ENCODE assay signal across 17 cellular contexts in genomic region chr3:57752307-57752706, GRCh38. TPM values are rescaled to one million over a fixed set of nuclear protein-coding genes. Genes with fewer than 3 reads are reported as not detected.
DNase-seq lines count a peak whose midpoint lies in the region; ATAC-seq and TF ChIP-seq lines count a peak whose summit lies in the region.
"Had no signal": no experiment of that assay in that cellular context is flagged by ENCODE, and none has a peak within 500 bp of the region (broad histone marks: within the 10 kb centered on the region; RNA-seq: fewer than 3 reads in every experiment).

No MANE protein-coding gene starts in this region.

- DNase-seq in H4 (ENCODE audit: low spot score) (peak; percentile 25), SJSA1 (ENCODE audit: low read depth in 1 of 2, low spot score in 2 of 2) (peak in 1 of 2 experiments; percentile 33), fibroblast of villous mesenchyme (ENCODE audit: low read depth) (peak; percentile 12), renal cortical epithelial cell (ENCODE audit: low read depth) (peak; percentile 93), upper lobe of right lung (no peak), GM20000 (ENCODE audit: low spot score) (no peak), NCI-H524 (lab: John Stamatoyannopoulos, UW) (no peak)
- DNase-seq: activated CD4-positive, CD25-positive, alpha-beta regulatory T cell treated with anti-CD3 and anti-CD28 coated beads, Interleukin-2, amount 50 U/mL, for 72 hours; activated T-cell treated with anti-CD3 and anti-CD28 coated beads, Interleukin-2, amount 50 U/mL, for 48 hours; brain microvascular endothelial cell; GDM1; NCI-H1048; NCI-H510A; stimulated activated CD4-positive, alpha-beta T cell treated with anti-CD3 and anti-CD28 coated beads, Interleukin-15, amount 100 ng/mL, for 24 hours had no signal

- TF ChIP-seq CTCF in fibroblast of villous mesenchyme (IDR thresholded peaks at IDR 0.05; ENCODE audit: insufficient read depth, low read depth, low read length) (no peak), upper lobe of right lung (IDR thresholded peaks at IDR 0.05) (no peak), GM20000 (IDR thresholded peaks at IDR 0.05; ENCODE audit: extremely low read depth, missing control alignments) (no peak)

- H3K27ac ChIP-seq in SJSA1, result peak overlapping the region; percentile 71
- H3K27ac ChIP-seq in upper lobe of right lung, result no peak overlapping the region
- H3K27ac ChIP-seq: BLaER1, brain microvascular endothelial cell, HL-60 had no signal

- H3K36me3 ChIP-seq in SJSA1, result peaks cover 13% of the 10 kb centered on the region
- no peaks in the 10 kb centered on the region for H3K36me3 ChIP-seq in upper lobe of right lung
- H3K36me3 ChIP-seq: BLaER1, brain microvascular endothelial cell had no signal

- ATAC-seq in upper lobe of right lung (no peak), GM21423 (IDR thresholded peaks at IDR 0.05; ENCODE audit: unreplicated experiment) (no peak)

- intact Hi-C loops in upper lobe of right lung (cut with DNase I), result no loop called here

- H3K4me1 ChIP-seq in SJSA1 (replicated peaks) (peaks cover 32% of the 10 kb centered on the region), upper lobe of right lung (peaks cover 1% of the 10 kb centered on the region)

- no peaks in the 10 kb centered on the region; the same call in 1 of the 2 replicates for H3K9me3 ChIP-seq in SJSA1 (replicated peaks)
- H3K9me3 ChIP-seq in upper lobe of right lung, result no peaks in the 10 kb centered on the region
- H3K9me3 ChIP-seq: BLaER1 had no signal

- H3K4me3 ChIP-seq in SJSA1 (no peak overlapping the region), fibroblast of villous mesenchyme (ENCODE audit: low read depth, low read length) (no peak overlapping the region), upper lobe of right lung (no peak overlapping the region)
- H3K4me3 ChIP-seq: BLaER1 had no signal

- H3K27me3 ChIP-seq in SJSA1 (replicated peaks) (no peaks in the 10 kb centered on the region), upper lobe of right lung (no peaks in the 10 kb centered on the region)
- H3K27me3 ChIP-seq: BLaER1, brain microvascular endothelial cell had no signal

RNA-seq across cellular contexts. Expression of gene SLMAP, which starts 3.8 kb away (rescaled TPM):
- 9.4 and 17.0 TPM in 2 replicates for total RNA-seq in H4 (2014; rRNA removed; shearing (Covaris generic))
- 36.0 and 51.3 TPM in 2 replicates for total RNA-seq in SJSA1 (2014; rRNA removed; shearing (Covaris generic))
- total RNA-seq in fibroblast of villous mesenchyme, result 77.3 and 82.1 TPM in 2 replicates
- total RNA-seq in renal cortical epithelial cell, result 61.5 and 130 TPM in 2 replicates
- 65.2 TPM for total RNA-seq in upper lobe of right lung

RNA-seq across cellular contexts. Expression of gene DENND6A, which starts 59.4 kb away (rescaled TPM):
- total RNA-seq in H4 (2014; rRNA removed; shearing (Covaris generic)), result 8.9 and 10.0 TPM in 2 replicates
- total RNA-seq in SJSA1 (2014; rRNA removed; shearing (Covaris generic)), result 18.6 and 36.6 TPM in 2 replicates
- total RNA-seq in fibroblast of villous mesenchyme, result 23.2 and 33.2 TPM in 2 replicates
- total RNA-seq in renal cortical epithelial cell, result 26.7 and 32.6 TPM in 2 replicates
- 25.9 TPM for total RNA-seq in upper lobe of right lung

Comparison
In these comparisons a context has a peak if more than half of its experiments do, and no peak if none do; other contexts are left out.
1. DNase-seq: peak in H4 (single experiment), fibroblast of villous mesenchyme (single experiment) and renal cortical epithelial cell (single experiment); none in upper lobe of right lung (single experiment), GM20000 (single experiment) and NCI-H524 (0 of 2).